ENCODE assay signal across 8 cellular contexts in the genomic region with DNA sequence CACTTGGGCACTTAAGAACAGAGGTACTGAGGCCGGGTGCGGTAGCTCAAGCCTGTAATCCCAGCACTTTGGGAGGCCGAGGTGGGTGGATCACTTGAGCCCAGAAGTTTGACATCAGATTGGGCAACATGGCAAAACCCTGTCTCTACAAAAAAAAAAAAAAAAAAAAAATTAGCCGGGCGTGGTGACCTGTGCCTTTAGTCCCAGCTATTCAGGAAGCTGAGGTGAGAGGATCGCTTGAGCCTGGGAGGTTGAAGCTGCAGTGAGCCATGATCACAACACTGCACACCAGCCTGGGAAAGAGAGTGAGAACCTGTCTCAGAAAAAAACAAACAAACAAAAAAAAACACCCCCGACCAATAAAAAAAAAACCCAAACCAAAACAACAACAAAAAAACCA. TPM values are rescaled to one million over a fixed set of nuclear protein-coding genes. Genes with fewer than 3 reads are reported as not detected.
"Had no signal": no experiment of that assay in that cellular context is flagged by ENCODE, and none has a peak within 500 bp of the region (broad histone marks: within the 10 kb centered on the region; RNA-seq: fewer than 3 reads in every experiment).

No MANE protein-coding gene starts in this region.

RNA-seq across cellular contexts. Expression of a gene that starts 48.2 kb away (rescaled TPM):
- total RNA-seq: activated B cell treated with CpG ODN at 0.5 μM for 24 hours; activated CD8-positive, alpha-beta T cell treated with anti-CD3 and anti-CD28 coated beads for 36 hours; activated T-cell treated with anti-CD3 and anti-CD28 coated beads, Interleukin-2, amount 50 U/mL, for 4 hours; bronchial epithelial cell; cerebellum; endodermal cell; foreskin keratinocyte; T-helper 17 cell had no signal
